ENCODE assay signal across 11 cellular contexts in genomic region chr1:149607070-149607802, GRCh38. TPM values are rescaled to one million over a fixed set of nuclear protein-coding genes. Genes with fewer than 3 reads are reported as not detected.
DNase-seq lines count a peak whose midpoint lies in the region; ATAC-seq, FAIRE-seq and TF ChIP-seq lines count a peak whose summit lies in the region.
"Not testable (repeated sequence)": the region's sequence is repeated elsewhere in the genome, so short reads cannot be mapped to it uniquely, and the experiment has no call there.
"Had no signal": no experiment of that assay in that cellular context is flagged by ENCODE, and none has a peak within 500 bp of the region (broad histone marks: within the 10 kb centered on the region; RNA-seq: fewer than 3 reads in every experiment).

No MANE protein-coding gene starts in this region.

- H3K36me3 ChIP-seq in astrocyte (ENCODE audit: insufficient read depth, low read length); lower lobe of right lung; rectal smooth muscle tissue (ENCODE audit: control insufficient read depth, insufficient read depth, low read length); tibial artery: not testable (repeated sequence)

- H3K4me1 Mint-ChIP-seq in activated CD4-positive, alpha-beta T cell treated with anti-CD3 and anti-CD28 coated beads, Interleukin-2, amount 10 ng/mL, durations not matched to agents 7 days and 5 days; astrocyte (ENCODE audit: low read depth, unreplicated experiment): not testable (repeated sequence)

- ATAC-seq in lower lobe of right lung: not testable (repeated sequence)

- H4K20me1 ChIP-seq in astrocyte (ENCODE audit: insufficient read depth, low read length): not testable (repeated sequence)

- peak overlapping the region; percentile 90 for H3K27ac Mint-ChIP-seq in activated CD4-positive, alpha-beta T cell treated with anti-CD3 and anti-CD28 coated beads, Interleukin-2, amount 10 ng/mL, durations not matched to agents 7 days and 5 days
- peak overlapping the region; percentile 66 for H3K27ac Mint-ChIP-seq in astrocyte (ENCODE audit: unreplicated experiment)

- CTCF ChIA-PET in activated CD4-positive, alpha-beta T cell treated with anti-CD3 and anti-CD28 coated beads, Interleukin-2, amount 10 ng/mL, durations not matched to agents 7 days and 5 days (lab: Charles Lee): not testable (repeated sequence)

- intact Hi-C loops in lower lobe of right lung (cut with DNase I); tibial artery (cut with DNase I; ENCODE audit: low total_unique reads): not testable (repeated sequence)

- POLR2A ChIA-PET in activated CD4-positive, alpha-beta T cell treated with anti-CD3 and anti-CD28 coated beads, Interleukin-2, amount 10 ng/mL, durations not matched to agents 7 days and 5 days (lab: Charles Lee): not testable (repeated sequence)

- H3K4me3 Mint-ChIP-seq in activated CD4-positive, alpha-beta T cell treated with anti-CD3 and anti-CD28 coated beads, Interleukin-2, amount 10 ng/mL, durations not matched to agents 7 days and 5 days: peak overlapping the region; percentile 74
- peak overlapping the region; percentile 83 for H3K4me3 Mint-ChIP-seq in astrocyte (ENCODE audit: unreplicated experiment)

- not testable (repeated sequence) for FAIRE-seq in astrocyte (lab: Jason Lieb, UNC)

- peak overlapping the region; percentile 54 for H3K9ac ChIP-seq in astrocyte (ENCODE audit: low read length)
- not testable (repeated sequence) for H3K9ac ChIP-seq in rectal smooth muscle tissue (ENCODE audit: low read length)

- H3K9me3 ChIP-seq in astrocyte (ENCODE audit: insufficient read depth, low read depth, low read length); lower lobe of right lung; tibial artery: not testable (repeated sequence)

- H3K79me2 ChIP-seq in astrocyte (ENCODE audit: insufficient read depth, low read length): not testable (repeated sequence)

- DNase-seq in DMS53 (lab: John Stamatoyannopoulos, UW) (peak; percentile 13), MV-4-11 (lab: John Stamatoyannopoulos, UW) (peak; percentile 24), lower lobe of right lung (peak; percentile 45), tibial artery (peak; percentile 51 to 65)
- peak; percentile 36 for DNase-seq in activated CD4-positive, alpha-beta T cell treated with anti-CD3 and anti-CD28 coated beads, Interleukin-2, amount 10 ng/mL, durations not matched to agents 7 days and 5 days
- not testable (repeated sequence) for DNase-seq in astrocyte (ENCODE audit: low read depth); fibroblast of the aortic adventitia (ENCODE audit: low read depth)

- H3K27me3 ChIP-seq in astrocyte (ENCODE audit: insufficient read depth, low read length); lower lobe of right lung (ENCODE audit: low read depth); rectal smooth muscle tissue (ENCODE audit: control insufficient read depth, insufficient read depth, low read length); tibial artery: not testable (repeated sequence)

- not testable (repeated sequence) for H2AFZ ChIP-seq in astrocyte (ENCODE audit: low read depth, low read length)

- not testable (repeated sequence) for H3K27me3 Mint-ChIP-seq in activated CD4-positive, alpha-beta T cell treated with anti-CD3 and anti-CD28 coated beads, Interleukin-2, amount 10 ng/mL, durations not matched to agents 7 days and 5 days; astrocyte (ENCODE audit: low read depth, unreplicated experiment)

- not testable (repeated sequence) for H3K4me1 ChIP-seq in astrocyte (ENCODE audit: insufficient read depth, low read length); lower lobe of right lung; rectal smooth muscle tissue (ENCODE audit: control insufficient read depth, insufficient read depth, low read length); tibial artery

- not testable (repeated sequence) for H3K27ac ChIP-seq in astrocyte (ENCODE audit: low read depth, low read length)
- H3K27ac ChIP-seq in lower lobe of right lung (peak overlapping the region; percentile 78), rectal smooth muscle tissue (ENCODE audit: low read depth, low read length) (peak overlapping the region; percentile 59), tibial artery (peak overlapping the region; percentile 80 to 83)

- H3K36me3 Mint-ChIP-seq in activated CD4-positive, alpha-beta T cell treated with anti-CD3 and anti-CD28 coated beads, Interleukin-2, amount 10 ng/mL, durations not matched to agents 7 days and 5 days (ENCODE audit: low read depth); astrocyte (ENCODE audit: low read depth, unreplicated experiment): not testable (repeated sequence)

- not testable (repeated sequence) for H3K9me3 Mint-ChIP-seq in activated CD4-positive, alpha-beta T cell treated with anti-CD3 and anti-CD28 coated beads, Interleukin-2, amount 10 ng/mL, durations not matched to agents 7 days and 5 days; astrocyte (ENCODE audit: unreplicated experiment)

- H3K4me3 ChIP-seq in astrocyte (ENCODE audit: insufficient read depth, low read depth, low read length) (peak overlapping the region; percentile 49), fibroblast of the aortic adventitia (ENCODE audit: low read depth, low read length) (peak overlapping the region; percentile 59), lower lobe of right lung (peak overlapping the region; percentile 50), rectal smooth muscle tissue (ENCODE audit: low read length) (peak overlapping the region; percentile 58), tibial artery (peak overlapping the region; percentile 59 to 64)

- TF ChIP-seq CTCF in astrocyte (IDR thresholded peaks at IDR 0.05; ENCODE audit: insufficient read depth, low read depth, low read length); fibroblast of the aortic adventitia (IDR thresholded peaks at IDR 0.05; ENCODE audit: insufficient read depth, low read length); lower lobe of right lung (IDR thresholded peaks at IDR 0.05); tibial artery (IDR thresholded peaks at IDR 0.05): not testable (repeated sequence)

- peak overlapping the region; percentile 76 for H3K4me2 ChIP-seq in astrocyte (ENCODE audit: low read length)

RNA-seq across cellular contexts. Expression of gene PPIAL4C, which starts 23.6 kb away (rescaled TPM):
- total RNA-seq in activated CD4-positive, alpha-beta T cell treated with anti-CD3 and anti-CD28 coated beads, Interleukin-2, amount 10 ng/mL, durations not matched to agents 7 days and 5 days: 1 to 10 TPM in 1 of 2 experiments, not detected in 1; 2.0 TPM
- total RNA-seq in astrocyte: not detected in 2 replicates
- total RNA-seq in fibroblast of the aortic adventitia (ENCODE audit: low replicate concordance): not detected in 2 replicates
- not detected for total RNA-seq in lower lobe of right lung
- total RNA-seq: activated CD8-positive, alpha-beta memory T cell treated with anti-CD3 and anti-CD28 coated beads for 36 hours; HT1080; myocyte had no signal
